8 cellular contexts compared by ENCODE assay signal in the genomic region with DNA sequence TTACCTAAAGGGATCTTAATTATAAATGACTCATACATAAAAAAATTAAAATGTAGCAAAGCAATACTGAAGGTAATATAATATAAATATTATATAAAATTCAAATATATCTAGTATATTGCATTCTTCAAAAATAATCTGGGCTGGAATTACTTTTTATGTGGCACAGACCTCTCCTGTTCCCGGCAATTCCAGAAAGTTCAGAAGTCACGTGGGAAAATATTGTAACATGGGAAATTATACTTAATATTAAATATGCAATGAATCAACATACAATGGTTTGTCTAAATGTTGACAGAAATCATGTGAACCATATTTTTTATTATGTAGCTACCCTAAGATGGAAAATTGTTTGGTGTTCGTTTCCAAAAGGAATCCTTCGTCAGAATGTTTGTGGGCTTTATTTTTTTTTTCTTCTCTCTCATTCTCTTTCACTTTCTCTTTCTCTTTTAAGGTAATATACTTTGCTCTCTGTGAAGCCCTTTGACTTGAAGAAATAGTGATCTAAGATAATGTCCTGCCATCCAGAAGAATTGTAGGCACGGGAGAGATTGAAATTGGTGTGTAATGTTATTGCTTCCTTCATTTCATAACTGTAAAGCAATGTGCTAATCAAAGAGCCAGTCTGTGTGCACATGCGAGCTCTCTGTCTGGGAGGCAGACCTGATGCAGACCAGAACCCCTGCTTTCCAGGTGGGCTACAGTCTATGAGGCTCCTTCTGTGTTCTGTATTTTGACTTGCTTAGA.
DNase-seq lines count a peak whose midpoint lies in the region; ATAC-seq and TF ChIP-seq lines count a peak whose summit lies in the region.

No MANE protein-coding gene starts in this region.

- H3K27ac Mint-ChIP-seq in activated T-cell treated with anti-CD3 and anti-CD28 coated beads, Interleukin-2, amount 50 U/mL, for 72 hours = peak overlapping the region; percentile 53
- H3K27ac Mint-ChIP-seq in T-helper 2 cell treated with Interferon-gamma antibody and Interleukin-4, amounts not matched to agents 5 μg/mL and 100 μg/mL, for 36 hours = peak overlapping the region; percentile 6

- peak overlapping the region; percentile 69 to 81 for H3K4me3 Mint-ChIP-seq in activated T-cell treated with anti-CD3 and anti-CD28 coated beads, Interleukin-2, amount 50 U/mL, for 72 hours
- peak overlapping the region; percentile 62 for H3K4me3 Mint-ChIP-seq in T-helper 2 cell treated with Interferon-gamma antibody and Interleukin-4, amounts not matched to agents 5 μg/mL and 100 μg/mL, for 36 hours

- peak overlapping the region; percentile 38 to 45 for H3K4me3 ChIP-seq in tibial artery

- intact Hi-C loops in tibial artery (cut with DNase I; ENCODE audit: low total_unique reads) = loop anchor here (5.0 kb wide), 1 partner anchor 528 kb away; no protein-coding TSS in a partner anchor

- H3K4me1 ChIP-seq in tibial artery = peaks cover 0 to 32% (median 0%) of the 10 kb centered on the region in 4 donors

- H3K27me3 Mint-ChIP-seq in activated T-cell treated with anti-CD3 and anti-CD28 coated beads, Interleukin-2, amount 50 U/mL, for 72 hours (ENCODE audit: low read depth) = no peaks in the 10 kb centered on the region
- H3K27me3 Mint-ChIP-seq in T-helper 2 cell treated with Interferon-gamma antibody and Interleukin-4, amounts not matched to agents 5 μg/mL and 100 μg/mL, for 36 hours (ENCODE audit: low read depth) = no peaks in the 10 kb centered on the region

- peak overlapping the region; percentile 32 to 46 for H3K27ac ChIP-seq in tibial artery

- H3K27me3 ChIP-seq in tibial artery = no peaks in the 10 kb centered on the region

- TF ChIP-seq CTCF in tibial artery (IDR thresholded peaks at IDR 0.05) = no peak

- DNase-seq in activated T-cell treated with anti-CD3 and anti-CD28 coated beads, Interleukin-2, amount 50 U/mL, for 72 hours = no peak
- DNase-seq in activated T-cell treated with anti-CD3 and anti-CD28 coated beads, Interleukin-2, amount 50 U/mL, for 48 hours = no peak
- DNase-seq in T-helper 2 cell treated with Interferon-gamma antibody and Interleukin-4, amounts not matched to agents 5 μg/mL and 100 μg/mL, for 36 hours (ENCODE audit: low spot score) = no peak
- peak; percentile 1 for DNase-seq in iris pigment epithelial cell (ENCODE audit: low read depth)
- DNase-seq in tibial artery = no peak
- DNase-seq in iPS-NIHi7 (ENCODE audit: extremely low spot score) = no peak
- DNase-seq in effector CD4-positive, alpha-beta T cell = no peak

- H3K4me1 Mint-ChIP-seq in activated T-cell treated with anti-CD3 and anti-CD28 coated beads, Interleukin-2, amount 50 U/mL, for 72 hours (ENCODE audit: low read depth) = peaks cover 20% of the 10 kb centered on the region
- peaks cover 3% of the 10 kb centered on the region for H3K4me1 Mint-ChIP-seq in T-helper 2 cell treated with Interferon-gamma antibody and Interleukin-4, amounts not matched to agents 5 μg/mL and 100 μg/mL, for 36 hours (ENCODE audit: low read depth)

- peaks cover 2 to 10% of the 10 kb centered on the region in 2 donors for H3K9me3 Mint-ChIP-seq in activated T-cell treated with anti-CD3 and anti-CD28 coated beads, Interleukin-2, amount 50 U/mL, for 72 hours
- peaks cover 7% of the 10 kb centered on the region for H3K9me3 Mint-ChIP-seq in T-helper 2 cell treated with Interferon-gamma antibody and Interleukin-4, amounts not matched to agents 5 μg/mL and 100 μg/mL, for 36 hours

- no peaks in the 10 kb centered on the region for H3K9me3 ChIP-seq in tibial artery

- ATAC-seq in activated T-cell treated with anti-CD3 and anti-CD28 coated beads, Interleukin-2, amount 50 U/mL, for 72 hours (replicated peaks in 1 of 2) = peak in 1 of 2 donors; percentile 23
- ATAC-seq in HG03095 (IDR thresholded peaks at IDR 0.05; ENCODE audit: unreplicated experiment) = no peak

- H3K36me3 ChIP-seq in tibial artery = no peaks in the 10 kb centered on the region

- no peaks in the 10 kb centered on the region for H3K36me3 Mint-ChIP-seq in activated T-cell treated with anti-CD3 and anti-CD28 coated beads, Interleukin-2, amount 50 U/mL, for 72 hours (ENCODE audit: insufficient read depth in 2 of 2)
- H3K36me3 Mint-ChIP-seq in T-helper 2 cell treated with Interferon-gamma antibody and Interleukin-4, amounts not matched to agents 5 μg/mL and 100 μg/mL, for 36 hours (ENCODE audit: low read depth) = no peaks in the 10 kb centered on the region
